ENCODE assay signal across 1 cellular context in genomic region chr3:52246728-52247454, GRCh38.
TF ChIP-seq lines count a peak whose summit lies in the region.

No MANE protein-coding gene starts in this region.

TF ChIP-seq in HCT116, 20 proteins besides CTCF, POLR2A, EP300 and RAD21 (continued from another document):
- TF ChIP-seq REST (IDR thresholded peaks at IDR 0.05; ENCODE audit: low read depth) (no peak), TCF7L2 (IDR thresholded peaks at IDR 0.05; ENCODE audit: borderline replicate concordance, extremely low read depth, insufficient read depth, insufficient read length) (no peak), EZH2phosphoT487 (IDR thresholded peaks at IDR 0.05; ENCODE audit: borderline replicate concordance) (no peak)
